In genomic region chr1:228066416-228066815, GRCh38 we compare ENCODE assay signal across 26 cellular contexts. TPM values are rescaled to one million over a fixed set of nuclear protein-coding genes. Genes with fewer than 3 reads are reported as not detected.
DNase-seq lines count a peak whose midpoint lies in the region; ATAC-seq, FAIRE-seq and TF ChIP-seq lines count a peak whose summit lies in the region.
"Had no signal": no experiment of that assay in that cellular context is flagged by ENCODE, and none has a peak within 500 bp of the region (broad histone marks: within the 10 kb centered on the region; RNA-seq: fewer than 3 reads in every experiment).

No MANE protein-coding gene starts in this region.

- H3K9me3 Mint-ChIP-seq in endodermal cell: no peaks in the 10 kb centered on the region
- H3K9me3 Mint-ChIP-seq: CD4-positive, alpha-beta T cell had no signal

- CTCF ChIA-PET in A549 (lab: Yijun Ruan, JAX): no interaction called here

- H3K4me2 ChIP-seq in A549: no peak overlapping the region
- H3K4me2 ChIP-seq: BLaER1 had no signal

- H3K4me3 ChIP-seq in A549 (no peak overlapping the region), endodermal cell (ENCODE audit: low read length) (no peak overlapping the region)
- H3K4me3 ChIP-seq: BLaER1 had no signal

- H3K4me1 ChIP-seq in A549 (no peaks in the 10 kb centered on the region), endodermal cell (ENCODE audit: control insufficient read depth, insufficient read depth, low read length) (no peaks in the 10 kb centered on the region)
- H3K4me1 ChIP-seq: BLaER1 had no signal

- TF ChIP-seq RAD21 in A549 (conservative IDR thresholded peaks at IDR 0.05 in 1 of 2, IDR thresholded peaks at IDR 0.05 in 1 of 2): no peak

- H3K4me3 Mint-ChIP-seq in endodermal cell: no peak overlapping the region
- H3K4me3 Mint-ChIP-seq: CD4-positive, alpha-beta T cell had no signal

- WGBS in A549 (ENCODE audit: missing lambda C conversion rate): 52% methylated on average over 4 of the region's 4 CpGs
- WGBS in endodermal cell (ENCODE audit: insufficient coverage in 1 of 2, insufficient read length in 1 of 2), 2 experiments: 49 to 70% methylated on average over 4 of the region's 4 CpGs

- peak overlapping the region; percentile 78 for H3K27ac Mint-ChIP-seq in endodermal cell
- H3K27ac Mint-ChIP-seq: CD4-positive, alpha-beta T cell had no signal

- peaks cover 41% of the 10 kb centered on the region for H3K27me3 ChIP-seq in endodermal cell (ENCODE audit: control insufficient read depth, insufficient read depth, low read length, poor library complexity, severe bottlenecking)

- peaks cover 19% of the 10 kb centered on the region for H3K27me3 Mint-ChIP-seq in endodermal cell (ENCODE audit: insufficient read depth)

- TF ChIP-seq CTCF in A549 (IDR thresholded peaks at IDR 0.05): no peak
- TF ChIP-seq CTCF in endodermal cell (conservative IDR thresholded peaks at IDR 0.05): no peak
- no peak for TF ChIP-seq CTCF in D721Med (IDR thresholded peaks at IDR 0.05; ENCODE audit: insufficient read depth, missing control alignments)

- no peak for TF ChIP-seq EP300 in A549 (IDR thresholded peaks at IDR 0.05)

- POLR2A ChIA-PET in A549 (lab: Yijun Ruan, JAX): no interaction called here

- H3K9ac ChIP-seq in endodermal cell (ENCODE audit: extremely low read depth, low read length, poor library complexity, severe bottlenecking): no peak overlapping the region
- H3K9ac ChIP-seq: BLaER1 had no signal

- H3K4me1 Mint-ChIP-seq in endodermal cell: peaks cover 13% of the 10 kb centered on the region

- H3K36me3 Mint-ChIP-seq in endodermal cell (ENCODE audit: low read depth): no peaks in the 10 kb centered on the region

- ATAC-seq in A549 (no peak), GM19324 (IDR thresholded peaks at IDR 0.05; ENCODE audit: low FRiP score, unreplicated experiment) (no peak)

- peak in 2 of 3 experiments; percentile 5 to 31 for DNase-seq in NCI-H1417 (lab: John Stamatoyannopoulos, UW)
- DNase-seq in NCI-H1417 treated with DMSO at 0.1 percent for 48 hours (lab: John Stamatoyannopoulos, UW): no peak
- no peak for DNase-seq in A549 (ENCODE audit: low read depth in 1 of 2, low spot score in 1 of 2)
- peak; percentile 67 for DNase-seq in endodermal cell
- peak; percentile 49 for DNase-seq in posterior vena cava (ENCODE audit: low spot score)
- no peak for DNase-seq in D721Med (ENCODE audit: insufficient read length, low spot score)
- DNase-seq in NCI-H446 (lab: John Stamatoyannopoulos, UW): no peak
- DNase-seq: 8988T, DMS79, Karpas-422, NCI-H1092, NCI-H146, NCI-H1930, NCI-H2107, NCI-H524 treated with DMSO at 0.1 percent for 48 hours, NCI-H82, RPMI8226, SHP77 had no signal

- H3K27ac ChIP-seq in A549: no peak overlapping the region
- no peak overlapping the region for H3K27ac ChIP-seq in endodermal cell (ENCODE audit: low read depth, low read length)
- H3K27ac ChIP-seq: BLaER1 had no signal

- H3K36me3 ChIP-seq in endodermal cell (ENCODE audit: control insufficient read depth, insufficient read depth, low read length): no peaks in the 10 kb centered on the region
- H3K36me3 ChIP-seq: BLaER1 had no signal

- TF ChIP-seq POLR2A in A549 (IDR thresholded peaks at IDR 0.05; ENCODE audit: low read length): no peak

- intact Hi-C loops in posterior vena cava (cut with DNase I): no loop called here

- H3K9me3 ChIP-seq in A549: no peaks in the 10 kb centered on the region
- H3K9me3 ChIP-seq in endodermal cell (ENCODE audit: control insufficient read depth, low read length): no peaks in the 10 kb centered on the region
- H3K9me3 ChIP-seq: BLaER1 had no signal

- FAIRE-seq in A549 (lab: Jason Lieb, UNC): no peak
- no peak for FAIRE-seq in D721Med (lab: Jason Lieb, UNC)
- FAIRE-seq: GM12892, H54 had no signal

TF ChIP-seq in A549, 52 proteins besides CTCF, POLR2A, EP300 and RAD21:
- TF ChIP-seq ZFP36 (IDR thresholded peaks at IDR 0.05; ENCODE audit: borderline replicate concordance, partially characterized antibody) (peak; percentile 44), SMC3 (IDR thresholded peaks at IDR 0.05) (no peak), HDAC2 (IDR thresholded peaks at IDR 0.05) (no peak), MYC (IDR thresholded peaks at IDR 0.05; ENCODE audit: borderline replicate concordance, low read length) (no peak), REST (IDR thresholded peaks at IDR 0.05) (no peak)

RNA-seq across cellular contexts. Expression of gene ARF1, which starts 16.1 kb away (rescaled TPM):
- polyA plus RNA-seq in A549 (2011; rRNA removed) (333 and 376 TPM in 2 replicates), A549 (2017; fragmentation: RNase III; extraction: RNeasy Plus Mini Kit Qiagen cat#74134 plus additional on column Dnase treatment) (297 to 313 TPM (median 308 TPM) in 3 replicates)
- polyA plus RNA-seq in A549 (2012; cell fraction: cytosol; rRNA removed): 669 and 696 TPM in 2 replicates
- 541 and 746 TPM in 2 replicates for polyA plus RNA-seq in A549 (2012; cell fraction: nucleus; rRNA removed)
- 582 and 626 TPM in 2 replicates for polyA minus RNA-seq in A549 (2011; rRNA and poly(A)+ RNA removed)
- total RNA-seq in endodermal cell (100 to 1,000 TPM; 322 to 372 TPM), posterior vena cava (100 to 1,000 TPM; 300 to 342 TPM)
- 397 TPM for polyA plus RNA-seq in endodermal cell (2013, experiment 1 of 2)
- polyA plus RNA-seq in endodermal cell (2013, experiment 2 of 2): 397 TPM

RNA-seq across cellular contexts. Expression of gene C1orf35, which starts 36.7 kb away (rescaled TPM):
- 8.2 and 9.8 TPM in 2 replicates for polyA plus RNA-seq in A549 (2011; rRNA removed)
- 43.1 and 47.3 TPM in 2 replicates for polyA plus RNA-seq in A549 (2012; cell fraction: cytosol; rRNA removed)
- polyA plus RNA-seq in A549 (2012; cell fraction: nucleus; rRNA removed): 85.5 and 97.7 TPM in 2 replicates
- 27.3 to 29.0 TPM (median 28.9 TPM) in 3 replicates for polyA plus RNA-seq in A549 (2017; fragmentation: RNase III; extraction: RNeasy Plus Mini Kit Qiagen cat#74134 plus additional on column Dnase treatment)
- polyA minus RNA-seq in A549 (2011; rRNA and poly(A)+ RNA removed): 0.99 and 1.6 TPM in 2 replicates
- total RNA-seq in endodermal cell: 10 to 100 TPM; 31.6 to 34.0 TPM
- polyA plus RNA-seq in endodermal cell (2013, experiment 1 of 2): 27.6 TPM
- polyA plus RNA-seq in endodermal cell (2013, experiment 2 of 2): 24.7 TPM
- total RNA-seq in posterior vena cava: 1 to 10 TPM; 7.8 to 8.0 TPM

RNA-seq across cellular contexts. Expression of gene MRPL55, which starts 42.7 kb away (rescaled TPM):
- 54.2 and 59.7 TPM in 2 replicates for polyA plus RNA-seq in A549 (2011; rRNA removed)
- polyA plus RNA-seq in A549 (2012; cell fraction: cytosol; rRNA removed): 174 and 197 TPM in 2 replicates
- polyA plus RNA-seq in A549 (2012; cell fraction: nucleus; rRNA removed): 155 and 261 TPM in 2 replicates
- polyA plus RNA-seq in A549 (2017; fragmentation: RNase III; extraction: RNeasy Plus Mini Kit Qiagen cat#74134 plus additional on column Dnase treatment): 74.2 to 80.0 TPM (median 75.6 TPM) in 3 replicates
- polyA minus RNA-seq in A549 (2011; rRNA and poly(A)+ RNA removed): 26.8 and 28.5 TPM in 2 replicates
- total RNA-seq in endodermal cell: 10 to 100 TPM; 57.6 to 66.7 TPM
- polyA plus RNA-seq in endodermal cell (2013, experiment 1 of 2): 72.3 TPM
- 52.9 TPM for polyA plus RNA-seq in endodermal cell (2013, experiment 2 of 2)
- 10 to 100 TPM; 30.0 to 30.9 TPM for total RNA-seq in posterior vena cava

RNA-seq across cellular contexts. Expression of gene WNT3A, which starts 59.6 kb away (rescaled TPM):
- polyA plus RNA-seq in A549 (2011; rRNA removed) (not detected in 2 replicates), A549 (2017; fragmentation: RNase III; extraction: RNeasy Plus Mini Kit Qiagen cat#74134 plus additional on column Dnase treatment) (not detected in 3 replicates)
- 0.01 TPM in 1 of 2 replicates, not detected in the other for polyA plus RNA-seq in A549 (2012; cell fraction: cytosol; rRNA removed)
- 0.02 TPM in 1 of 2 replicates, not detected in the other for polyA plus RNA-seq in A549 (2012; cell fraction: nucleus; rRNA removed)
- polyA minus RNA-seq in A549 (2011; rRNA and poly(A)+ RNA removed): not detected in 2 replicates
- total RNA-seq in endodermal cell (under 1 TPM; 0.11 to 0.46 TPM), posterior vena cava (not detected)
- polyA plus RNA-seq in endodermal cell (2013, experiment 1 of 2): 40.2 TPM
- polyA plus RNA-seq in endodermal cell (2013, experiment 2 of 2): 36.6 TPM
- total RNA-seq: HT-29, SK-MEL-5 had no signal
- polyA plus RNA-seq: AG04450 had no signal

Comparison
In these comparisons a context has a peak if more than half of its experiments do, and no peak if none do; other contexts are left out.
1. DNase-seq: peak in NCI-H1417 (2 of 3), endodermal cell (single experiment) and posterior vena cava (single experiment); none in NCI-H1417 treated with DMSO at 0.1 percent for 48 hours (single experiment), A549 (0 of 2), D721Med (single experiment) and NCI-H446 (0 of 2).